ENCODE assay signal across 16 cellular contexts in genomic region chr5:75089662-75090061, GRCh38. TPM values are rescaled to one million over a fixed set of nuclear protein-coding genes. Genes with fewer than 3 reads are reported as not detected.
A peak's percentile ranks its signal among the peaks of the same experiment; 100 is the strongest.
DNase-seq lines count a peak whose midpoint lies in the region; ATAC-seq and TF ChIP-seq lines count a peak whose summit lies in the region.
"Had no signal": no experiment of that assay in that cellular context is flagged by ENCODE, and none has a peak within 500 bp of the region (broad histone marks: within the 10 kb centered on the region; RNA-seq: fewer than 3 reads in every experiment).

No MANE protein-coding gene starts in this region.

- no peaks in the 10 kb centered on the region for H3K27me3 ChIP-seq in GM23338 (ENCODE audit: insufficient read depth)

- H3K4me1 ChIP-seq in GM23338 (ENCODE audit: insufficient read depth): no peaks in the 10 kb centered on the region
- H3K4me1 ChIP-seq: A549, BE2C, Caco-2 had no signal

- no peaks in the 10 kb centered on the region for H3K27me3 Mint-ChIP-seq in activated naive CD8-positive, alpha-beta T cell treated with anti-CD3 and anti-CD28 coated beads, Interleukin-2, amount 50 U/mL, for 24 hours
- no peaks in the 10 kb centered on the region for H3K27me3 Mint-ChIP-seq in activated naive CD8-positive, alpha-beta T cell treated with anti-CD3 and anti-CD28 coated beads for 36 hours
- no peaks in the 10 kb centered on the region for H3K27me3 Mint-ChIP-seq in GM23338 (ENCODE audit: insufficient read depth, low read depth, poor library complexity)
- no peaks in the 10 kb centered on the region for H3K27me3 Mint-ChIP-seq in stimulated activated naive CD8-positive, alpha-beta T cell treated with anti-CD3 and anti-CD28 coated beads, Interleukin-15, amount 100 ng/mL, for 72 hours

- H3K4me1 Mint-ChIP-seq in activated naive CD8-positive, alpha-beta T cell treated with anti-CD3 and anti-CD28 coated beads, Interleukin-2, amount 50 U/mL, for 24 hours: peaks cover 26% of the 10 kb centered on the region
- peaks cover 25% of the 10 kb centered on the region for H3K4me1 Mint-ChIP-seq in activated naive CD8-positive, alpha-beta T cell treated with anti-CD3 and anti-CD28 coated beads for 36 hours
- H3K4me1 Mint-ChIP-seq in GM23338: no peaks in the 10 kb centered on the region
- H3K4me1 Mint-ChIP-seq in stimulated activated naive CD8-positive, alpha-beta T cell treated with anti-CD3 and anti-CD28 coated beads, Interleukin-15, amount 100 ng/mL, for 72 hours: peaks cover 25% of the 10 kb centered on the region

- H3K4me3 ChIP-seq in GM23338: no peak overlapping the region
- H3K4me3 ChIP-seq: A549 had no signal

- no peaks in the 10 kb centered on the region for H3K36me3 Mint-ChIP-seq in activated naive CD8-positive, alpha-beta T cell treated with anti-CD3 and anti-CD28 coated beads, Interleukin-2, amount 50 U/mL, for 24 hours (ENCODE audit: low read depth)
- no peaks in the 10 kb centered on the region for H3K36me3 Mint-ChIP-seq in activated naive CD8-positive, alpha-beta T cell treated with anti-CD3 and anti-CD28 coated beads for 36 hours
- no peaks in the 10 kb centered on the region for H3K36me3 Mint-ChIP-seq in GM23338 (ENCODE audit: low read depth)
- H3K36me3 Mint-ChIP-seq: CD14-positive monocyte; CD8-positive, alpha-beta memory T cell had no signal

- no peaks in the 10 kb centered on the region for H3K36me3 ChIP-seq in GM23338 (ENCODE audit: insufficient read depth)
- H3K36me3 ChIP-seq: BE2C had no signal

- H2AFZ ChIP-seq in GM23338: peak overlapping the region; percentile 72; the same call in 1 of the 2 replicates

- H3K9me3 Mint-ChIP-seq in activated naive CD8-positive, alpha-beta T cell treated with anti-CD3 and anti-CD28 coated beads, Interleukin-2, amount 50 U/mL, for 24 hours: no peaks in the 10 kb centered on the region
- H3K9me3 Mint-ChIP-seq in activated naive CD8-positive, alpha-beta T cell treated with anti-CD3 and anti-CD28 coated beads for 36 hours: no peaks in the 10 kb centered on the region
- H3K9me3 Mint-ChIP-seq in GM23338: no peaks in the 10 kb centered on the region
- H3K9me3 Mint-ChIP-seq in stimulated activated naive CD8-positive, alpha-beta T cell treated with anti-CD3 and anti-CD28 coated beads, Interleukin-15, amount 100 ng/mL, for 72 hours: no peaks in the 10 kb centered on the region
- H3K9me3 Mint-ChIP-seq: CD14-positive monocyte; CD8-positive, alpha-beta memory T cell; HFFc6 had no signal

- no peak for DNase-seq in activated naive CD8-positive, alpha-beta T cell treated with anti-CD3 and anti-CD28 coated beads, Interleukin-2, amount 50 U/mL, for 24 hours
- no peak for DNase-seq in activated naive CD8-positive, alpha-beta T cell treated with anti-CD3 and anti-CD28 coated beads for 36 hours
- DNase-seq in GM23338 (ENCODE audit: low spot score) (no peak), epithelial cell of prostate (ENCODE audit: low read depth, low spot score) (no peak), 8988T (no peak), substantia nigra (lab: John Stamatoyannopoulos, UW) (no peak)
- no peak for DNase-seq in stimulated activated naive CD8-positive, alpha-beta T cell treated with anti-CD3 and anti-CD28 coated beads, Interleukin-15, amount 100 ng/mL, for 72 hours
- DNase-seq: BE2C; Caco-2; CD8-positive, alpha-beta memory T cell; DND-41; GDM1; HFFc6 had no signal

- no peak overlapping the region for H3K27ac Mint-ChIP-seq in activated naive CD8-positive, alpha-beta T cell treated with anti-CD3 and anti-CD28 coated beads, Interleukin-2, amount 50 U/mL, for 24 hours
- no peak overlapping the region for H3K27ac Mint-ChIP-seq in activated naive CD8-positive, alpha-beta T cell treated with anti-CD3 and anti-CD28 coated beads for 36 hours
- no peak overlapping the region for H3K27ac Mint-ChIP-seq in GM23338
- H3K27ac Mint-ChIP-seq in stimulated activated naive CD8-positive, alpha-beta T cell treated with anti-CD3 and anti-CD28 coated beads, Interleukin-15, amount 100 ng/mL, for 72 hours: peak overlapping the region in 1 of 2 donors; percentile 35
- H3K27ac Mint-ChIP-seq: CD8-positive, alpha-beta memory T cell; HFFc6 had no signal

- no peaks in the 10 kb centered on the region for H3K9me2 ChIP-seq in GM23338 (ENCODE audit: insufficient read depth)

- peak; percentile 40 for ATAC-seq in activated naive CD8-positive, alpha-beta T cell treated with anti-CD3 and anti-CD28 coated beads, Interleukin-2, amount 50 U/mL, for 24 hours
- no peak for ATAC-seq in GM23338
- peak; percentile 64 for ATAC-seq in stimulated activated naive CD8-positive, alpha-beta T cell treated with anti-CD3 and anti-CD28 coated beads, Interleukin-15, amount 100 ng/mL, for 72 hours
- ATAC-seq: A549 had no signal

- H3K79me2 ChIP-seq in GM23338 (replicated peaks; ENCODE audit: insufficient read depth): no peaks in the 10 kb centered on the region

- no peak for TF ChIP-seq CTCF in GM23338 (conservative IDR thresholded peaks at IDR 0.05; ENCODE audit: low read depth in 2 of 2)

- H3K4me2 ChIP-seq in GM23338: no peak overlapping the region
- H3K4me2 ChIP-seq: A549 had no signal

- no peak overlapping the region for H3K27ac ChIP-seq in GM23338 (ENCODE audit: low read depth)
- peak overlapping the region; percentile 31 for H3K27ac ChIP-seq in epithelial cell of prostate
- no peak overlapping the region for H3K27ac ChIP-seq in substantia nigra (ENCODE audit: low read depth, low read length, poor library complexity, severe bottlenecking)
- H3K27ac ChIP-seq: A549, HL-60 had no signal

- no peaks in the 10 kb centered on the region for H3F3A ChIP-seq in GM23338 (replicated peaks; ENCODE audit: low read depth)

- no peak overlapping the region for H3K4me3 Mint-ChIP-seq in activated naive CD8-positive, alpha-beta T cell treated with anti-CD3 and anti-CD28 coated beads, Interleukin-2, amount 50 U/mL, for 24 hours
- no peak overlapping the region for H3K4me3 Mint-ChIP-seq in activated naive CD8-positive, alpha-beta T cell treated with anti-CD3 and anti-CD28 coated beads for 36 hours
- H3K4me3 Mint-ChIP-seq in GM23338: no peak overlapping the region
- no peak overlapping the region for H3K4me3 Mint-ChIP-seq in stimulated activated naive CD8-positive, alpha-beta T cell treated with anti-CD3 and anti-CD28 coated beads, Interleukin-15, amount 100 ng/mL, for 72 hours
- H3K4me3 Mint-ChIP-seq: CD14-positive monocyte; CD8-positive, alpha-beta memory T cell; HFFc6 had no signal

- H4K20me1 ChIP-seq in GM23338 (replicated peaks; ENCODE audit: insufficient read depth): no peaks in the 10 kb centered on the region

TF ChIP-seq in GM23338, 12 proteins besides CTCF, POLR2A, EP300 and RAD21 (continues in another document):
- TF ChIP-seq EZH2phosphoT487 (IDR thresholded peaks at IDR 0.05; ENCODE audit: unreplicated experiment) (no peak), STAT1 (IDR thresholded peaks at IDR 0.05; ENCODE audit: unreplicated experiment) (no peak), JUNB (IDR thresholded peaks at IDR 0.05; ENCODE audit: unreplicated experiment) (no peak), CREB1 (CRISPR knock-in tag; IDR thresholded peaks at IDR 0.05; ENCODE audit: low read depth) (no peak), EZH2 (IDR thresholded peaks at IDR 0.05; ENCODE audit: low read depth, unreplicated experiment) (no peak), ETS1 (IDR thresholded peaks at IDR 0.05) (no peak), ZNF331 (CRISPR knock-in tag; IDR thresholded peaks at IDR 0.05; ENCODE audit: low read depth) (no peak), REST (IDR thresholded peaks at IDR 0.05; ENCODE audit: unreplicated experiment) (no peak), POLR2AphosphoS5 (IDR thresholded peaks at IDR 0.05; ENCODE audit: low read depth) (no peak), NANOG (IDR thresholded peaks at IDR 0.05; ENCODE audit: borderline replicate concordance) (no peak), ZNF114 (CRISPR knock-in tag; IDR thresholded peaks at IDR 0.05) (no peak)

RNA-seq across cellular contexts. Expression of gene GCNT4, which starts 37.3 kb away (rescaled TPM):
- total RNA-seq in activated naive CD8-positive, alpha-beta T cell treated with anti-CD3 and anti-CD28 coated beads for 36 hours: 1 to 10 TPM; 1.6 to 1.7 TPM
- total RNA-seq in GM23338 (2014; rRNA removed; shearing (Covaris generic)): 3.3 and 5.4 TPM in 2 replicates
- polyA plus RNA-seq in GM23338 (2016; fragmentation: Nextera tagmentation; extraction: Ambion mirVana): 1.4 and 2.5 TPM in 2 replicates
- polyA plus RNA-seq: CD14-positive monocyte had no signal
